ENCODE assay signal across 11 cellular contexts in genomic region chr1:85279463-85280080, GRCh38. TPM values are rescaled to one million over a fixed set of nuclear protein-coding genes. Genes with fewer than 3 reads are reported as not detected.
DNase-seq lines count a peak whose midpoint lies in the region; ATAC-seq and TF ChIP-seq lines count a peak whose summit lies in the region.
"Had no signal": no experiment of that assay in that cellular context is flagged by ENCODE, and none has a peak within 500 bp of the region (broad histone marks: within the 10 kb centered on the region; RNA-seq: fewer than 3 reads in every experiment).

No MANE protein-coding gene starts in this region.

- CTCF ChIA-PET in activated CD8-positive, alpha-beta T cell treated with anti-CD3 and anti-CD28 coated beads for 36 hours (lab: Charles Lee), result interaction anchor here (1.4 kb wide), 1 partner anchor 20 kb away, joined by 3 read pairs; the partner anchor contains the start of gene C1orf52

- TF ChIP-seq POLR2A in stomach (IDR thresholded peaks at IDR 0.05), result no peak

- no peaks in the 10 kb centered on the region for H3K9me3 ChIP-seq in stomach

- 76 to 89% (median 78%) methylated on average over 9 to 10 of the region's 10 CpGs for WGBS in stomach, 5 donors

- TF ChIP-seq EP300 in stomach (IDR thresholded peaks at IDR 0.05), result no peak

- peaks cover 25% of the 10 kb centered on the region for H3K4me1 Mint-ChIP-seq in activated CD8-positive, alpha-beta T cell treated with anti-CD3 and anti-CD28 coated beads for 36 hours (ENCODE audit: low read depth)

- no peaks in the 10 kb centered on the region for H3K36me3 ChIP-seq in stomach

- H3K36me3 Mint-ChIP-seq in activated CD8-positive, alpha-beta T cell treated with anti-CD3 and anti-CD28 coated beads for 36 hours (ENCODE audit: low read depth), result peaks cover 8% of the 10 kb centered on the region

- no peak overlapping the region for H3K4me3 ChIP-seq in stomach

- intact Hi-C loops in activated CD8-positive, alpha-beta T cell treated with anti-CD3 and anti-CD28 coated beads for 36 hours (cut with micrococcal nuclease), result no loop called here
- intact Hi-C loops in stomach (cut with DNase I; ENCODE audit: low total_unique reads), result no loop called here

- H3K27ac Mint-ChIP-seq in activated CD8-positive, alpha-beta T cell treated with anti-CD3 and anti-CD28 coated beads for 36 hours, result peak overlapping the region; percentile 47
- H3K27ac Mint-ChIP-seq: stimulated activated naive CD8-positive, alpha-beta T cell treated with anti-CD3 and anti-CD28 coated beads, Interleukin-15, Interleukin-2, amounts not matched to agents 100 ng/mL and 50 ng/mL, for 24 hours had no signal

- H3K4me1 ChIP-seq in foreskin keratinocyte, result peaks cover 20% of the 10 kb centered on the region
- H3K4me1 ChIP-seq in stomach, result peaks cover 0 to 40% (median 26%) of the 10 kb centered on the region in 4 donors

- TF ChIP-seq CTCF in activated CD8-positive, alpha-beta T cell treated with anti-CD3 and anti-CD28 coated beads for 36 hours (IDR thresholded peaks at IDR 0.05), result no peak
- no peak for TF ChIP-seq CTCF in foreskin keratinocyte (conservative IDR thresholded peaks at IDR 0.05)
- TF ChIP-seq CTCF in stomach (IDR thresholded peaks at IDR 0.05), result no peak

- no peaks in the 10 kb centered on the region for H3K27me3 Mint-ChIP-seq in activated CD8-positive, alpha-beta T cell treated with anti-CD3 and anti-CD28 coated beads for 36 hours

- H3K27me3 ChIP-seq in foreskin keratinocyte (no peaks in the 10 kb centered on the region), stomach (no peaks in the 10 kb centered on the region)

- POLR2A ChIA-PET in activated CD8-positive, alpha-beta T cell treated with anti-CD3 and anti-CD28 coated beads for 36 hours (lab: Charles Lee), result no interaction called here

- H3K27ac ChIP-seq in foreskin keratinocyte, result peak overlapping the region; percentile 73
- peak overlapping the region; percentile 5 to 80 (median 67) for H3K27ac ChIP-seq in stomach

- no peak for ATAC-seq in activated CD8-positive, alpha-beta T cell treated with anti-CD3 and anti-CD28 coated beads for 36 hours
- ATAC-seq in foreskin keratinocyte, result no peak

- DNase-seq in DMS53 (lab: John Stamatoyannopoulos, UW) (peak; percentile 19), DMS53 treated with DMSO at 0.1 percent for 48 hours (lab: John Stamatoyannopoulos, UW; ENCODE audit: unreplicated experiment) (no peak), foreskin keratinocyte (no peak), stomach (no peak), NCI-H446 treated with DMSO at 0.1 percent for 48 hours (lab: John Stamatoyannopoulos, UW) (no peak), T-helper 9 cell (no peak)
- DNase-seq in activated CD8-positive, alpha-beta T cell treated with anti-CD3 and anti-CD28 coated beads for 36 hours, result no peak
- no peak for DNase-seq in stimulated activated CD8-positive, alpha-beta memory T cell treated with anti-CD3 and anti-CD28 coated beads, Interleukin-4, amount 100 ng/mL, for 48 hours
- DNase-seq: 8988T, NCI-H510A had no signal

- H3K4me3 Mint-ChIP-seq in activated CD8-positive, alpha-beta T cell treated with anti-CD3 and anti-CD28 coated beads for 36 hours, result peak overlapping the region; percentile 35
- H3K4me3 Mint-ChIP-seq: stimulated activated naive CD8-positive, alpha-beta T cell treated with anti-CD3 and anti-CD28 coated beads, Interleukin-15, Interleukin-2, amounts not matched to agents 100 ng/mL and 50 ng/mL, for 24 hours had no signal

- no peaks in the 10 kb centered on the region for H3K9me3 Mint-ChIP-seq in activated CD8-positive, alpha-beta T cell treated with anti-CD3 and anti-CD28 coated beads for 36 hours
- H3K9me3 Mint-ChIP-seq: stimulated activated naive CD8-positive, alpha-beta T cell treated with anti-CD3 and anti-CD28 coated beads, Interleukin-15, Interleukin-2, amounts not matched to agents 100 ng/mL and 50 ng/mL, for 24 hours had no signal

RNA-seq across cellular contexts. Expression of gene BCL10, which starts 3.1 kb away (rescaled TPM):
- total RNA-seq in activated CD8-positive, alpha-beta T cell treated with anti-CD3 and anti-CD28 coated beads for 36 hours, result 10 to 100 TPM; 30.6 to 32.3 TPM
- total RNA-seq in foreskin keratinocyte, result 49.4 and 52.0 TPM in 2 replicates
- polyA plus RNA-seq in foreskin keratinocyte, result 21.1 and 21.4 TPM in 2 replicates
- 10 to 100 TPM in 4 of 5 donors, 1 to 10 TPM in 1; 6.1 to 42.7 (median 38.5) TPM for total RNA-seq in stomach
- 10 to 100 TPM in 1 of 3 donors, 1 to 10 TPM in 2; 8.1 to 23.4 (median 9.9) TPM for polyA plus RNA-seq in stomach

RNA-seq across cellular contexts. Expression of gene C1orf52, which starts 20.1 kb away (rescaled TPM):
- 10 to 100 TPM; 26.8 to 35.7 TPM for total RNA-seq in activated CD8-positive, alpha-beta T cell treated with anti-CD3 and anti-CD28 coated beads for 36 hours
- total RNA-seq in foreskin keratinocyte (21.4 TPM in 2 replicates), stomach (10 to 100 TPM in 3 of 5 donors, 1 to 10 TPM in 2; 5.8 to 39.3 (median 23.5) TPM)
- polyA plus RNA-seq in foreskin keratinocyte (18.7 and 21.8 TPM in 2 replicates), stomach (10 to 100 TPM; 11.1 to 16.8 (median 11.9) TPM)
